Comparison of ENCODE assay signal across 17 cellular contexts in the genomic region with DNA sequence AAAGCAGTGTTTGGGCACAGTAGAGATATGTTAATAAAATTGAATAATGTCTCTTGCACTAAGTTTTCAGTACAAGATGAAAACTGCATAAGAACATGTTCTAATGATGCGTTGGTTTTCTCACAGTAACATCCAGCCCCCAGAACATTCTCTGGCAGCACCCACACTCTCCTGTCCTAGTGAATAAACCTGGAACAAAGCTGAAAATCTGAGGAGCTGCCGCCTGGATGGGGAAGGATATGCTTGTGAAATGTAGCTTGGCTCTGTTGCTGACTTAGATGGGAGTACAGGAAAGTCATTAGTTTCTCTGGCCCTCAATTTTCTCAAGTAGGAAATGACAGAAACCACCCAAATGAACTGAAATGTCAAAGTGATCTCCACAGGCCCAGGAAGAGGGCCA.
DNase-seq lines count a peak whose midpoint lies in the region; ATAC-seq and TF ChIP-seq lines count a peak whose summit lies in the region.
"Had no signal": no experiment of that assay in that cellular context is flagged by ENCODE, and none has a peak within 500 bp of the region (broad histone marks: within the 10 kb centered on the region; RNA-seq: fewer than 3 reads in every experiment).

No MANE protein-coding gene starts in this region.

- H3K9me3 ChIP-seq in uterus = no peaks in the 10 kb centered on the region
- no peaks in the 10 kb centered on the region for H3K9me3 ChIP-seq in lower lobe of right lung
- H3K9me3 ChIP-seq: BE2C, HAP-1 had no signal

- H3K4me3 ChIP-seq in uterus (no peak overlapping the region), lower lobe of right lung (no peak overlapping the region)
- H3K4me3 ChIP-seq: HAP-1 had no signal

- intact Hi-C loops in uterus (cut with DNase I; ENCODE audit: low total_unique reads) (no loop called here), lower lobe of right lung (cut with DNase I) (no loop called here)

- TF ChIP-seq POLR2A in uterus (IDR thresholded peaks at IDR 0.05) = no peak

- in situ Hi-C loops in G401 (cut with HindIII; ENCODE audit: low sequenced_read_pairs) = no loop called here

- H3K4me1 ChIP-seq in uterus = no peaks in the 10 kb centered on the region
- H3K4me1 ChIP-seq in lower lobe of right lung = no peaks in the 10 kb centered on the region
- H3K4me1 ChIP-seq: BE2C, HAP-1 had no signal

- H3K27me3 ChIP-seq in uterus (no peaks in the 10 kb centered on the region), lower lobe of right lung (ENCODE audit: low read depth) (no peaks in the 10 kb centered on the region)
- H3K27me3 ChIP-seq: BE2C had no signal

- no peak for TF ChIP-seq CTCF in uterus (IDR thresholded peaks at IDR 0.05)
- TF ChIP-seq CTCF in lower lobe of right lung (IDR thresholded peaks at IDR 0.05) = no peak

- H3K36me3 ChIP-seq in uterus (no peaks in the 10 kb centered on the region), lower lobe of right lung (no peaks in the 10 kb centered on the region)
- H3K36me3 ChIP-seq: BE2C, HAP-1 had no signal

- DNase-seq in G401 (ENCODE audit: low spot score) = peak; percentile 58
- DNase-seq in cerebellum (ENCODE audit: low spot score) = peak; percentile 21
- DNase-seq in occipital lobe (lab: John Stamatoyannopoulos, UW) = peak; percentile 56
- DNase-seq in uterus = peak; percentile 53 to 63
- no peak for DNase-seq in OCI-M1 (lab: John Stamatoyannopoulos, UW)
- DNase-seq in lower lobe of right lung = no peak
- DNase-seq in GM03348 (ENCODE audit: low spot score) = no peak
- DNase-seq: ACHN; BE2C; CD4-positive, alpha-beta memory T cell; COR-L47; DMS153; DND-41; GF-D8; IMR-90 had no signal

- peak overlapping the region; percentile 48 to 68 for H3K27ac ChIP-seq in uterus
- H3K27ac ChIP-seq in lower lobe of right lung = no peak overlapping the region
- H3K27ac ChIP-seq: C4-2B had no signal

- no peak for ATAC-seq in lower lobe of right lung

Comparison
In these comparisons a context has a peak if more than half of its experiments do, and no peak if none do; other contexts are left out.
1. DNase-seq: peak in G401 (single experiment), cerebellum (single experiment), occipital lobe (single experiment) and uterus (2 of 2); none in OCI-M1 (single experiment), lower lobe of right lung (single experiment) and GM03348 (single experiment).